ENCODE assay signal across 8 cellular contexts in the genomic region with DNA sequence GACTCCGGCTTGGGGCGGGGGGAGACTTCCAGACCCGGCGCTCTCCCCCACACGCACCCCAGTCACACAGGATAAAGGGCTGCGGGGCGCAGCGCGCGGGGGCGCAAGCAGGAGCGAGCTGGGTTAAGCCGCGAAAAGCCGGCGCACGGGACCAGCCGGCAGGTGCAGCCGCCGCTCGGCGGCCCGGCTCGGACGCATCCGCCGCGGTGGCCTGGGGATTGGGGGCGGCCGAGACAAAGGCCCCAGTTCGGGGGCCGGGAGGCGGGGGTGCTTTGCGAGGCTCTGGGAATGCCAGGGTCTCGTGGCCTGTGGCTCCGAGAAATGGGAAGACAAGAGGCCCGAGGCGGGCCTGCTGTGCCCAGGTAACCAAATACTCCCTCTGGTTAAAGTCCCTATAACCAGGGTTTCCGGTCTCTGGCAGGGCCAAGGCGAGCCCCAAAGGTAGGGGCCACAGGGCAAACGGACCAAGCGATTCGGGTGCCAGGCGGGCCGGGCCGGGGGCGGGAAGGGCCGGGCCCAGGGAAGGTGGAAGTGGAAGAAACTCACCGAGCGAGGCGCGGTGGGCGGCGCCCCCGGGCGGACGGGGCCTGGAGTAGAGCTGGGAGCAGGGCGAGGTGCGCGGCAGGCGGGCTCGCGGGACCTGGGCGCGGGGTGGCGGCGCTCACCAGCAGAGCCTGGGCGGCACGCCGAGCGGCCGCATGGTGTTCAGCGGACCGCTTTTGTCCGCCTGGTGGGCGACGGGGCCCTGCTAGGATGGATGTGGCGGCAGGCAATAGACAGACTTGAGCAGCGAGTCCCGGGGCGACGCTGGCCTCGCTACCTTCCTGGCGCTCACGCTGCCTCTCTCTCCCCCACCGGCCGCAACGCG. TPM values are rescaled to one million over a fixed set of nuclear protein-coding genes. Genes with fewer than 3 reads are reported as not detected.
DNase-seq lines count a peak whose midpoint lies in the region; ATAC-seq, FAIRE-seq and TF ChIP-seq lines count a peak whose summit lies in the region.

TSS of gene GATA2 (minus strand) at position 849 of the 868 bp plus-strand sequence. CDS start 6,170 bp downstream, outside the sequence.

- H3K9me3 ChIP-seq in small intestine (ENCODE audit: control insufficient read depth, low read depth): no peaks in the 10 kb centered on the region

- no peak within 1 kb of the TSS for H3K27ac ChIP-seq in adipose tissue (ENCODE audit: low read depth, low read length)
- H3K27ac ChIP-seq in small intestine (ENCODE audit: low read depth in 1 of 2, low read length in 1 of 2): no peak within 1 kb of the TSS

- no peak for FAIRE-seq in small intestine (lab: Jason Lieb, UNC)

- peak within 1 kb of the TSS in 1 of 2 donors; percentile 23 for H3K4me3 ChIP-seq in small intestine (ENCODE audit: low read depth in 1 of 2, low read length in 2 of 2)

- intact Hi-C loops in CD14-positive monocyte (cut with micrococcal nuclease): loop anchor here (5.0 to 10.0 kb wide), 3 partner anchors 60 to 398 kb away; no protein-coding TSS in a partner anchor

- peaks cover 0 to 42% (median 6%) of the 10 kb centered on the region in 7 donors for H3K9me3 Mint-ChIP-seq in CD14-positive monocyte
- H3K9me3 Mint-ChIP-seq in IgD-negative memory B cell: no peaks in the 10 kb centered on the region

- no peak for ATAC-seq in activated CD4-positive, CD25-positive, alpha-beta regulatory T cell treated with anti-CD3 and anti-CD28 coated beads, Interleukin-2, amount 50 U/mL, for 24 hours
- ATAC-seq in HG03439 (IDR thresholded peaks at IDR 0.05; ENCODE audit: unreplicated experiment): no peak
- ATAC-seq in HG02885 (IDR thresholded peaks at IDR 0.05; ENCODE audit: poor library complexity, unreplicated experiment): no peak

- peaks cover 78 to 98% (median 94%) of the 10 kb centered on the region in 3 donors for H3K27me3 Mint-ChIP-seq in CD14-positive monocyte (ENCODE audit: low read depth in 3 of 3)
- peaks cover 57% of the 10 kb centered on the region for H3K27me3 Mint-ChIP-seq in IgD-negative memory B cell

- H3K4me1 ChIP-seq in small intestine (ENCODE audit: control insufficient read depth in 2 of 2, insufficient read depth in 1 of 2, low read depth in 1 of 2, low read length in 1 of 2): peaks cover 0 to 7% of the 10 kb centered on the region in 2 donors

- no peaks in the 10 kb centered on the region for H3K36me3 ChIP-seq in small intestine (ENCODE audit: control insufficient read depth in 2 of 2, insufficient read depth in 2 of 2, low read length in 2 of 2)

- H3K4me1 Mint-ChIP-seq in CD14-positive monocyte (peaks cover 42% of the 10 kb centered on the region), IgD-negative memory B cell (peaks cover 4 to 21% (median 14%) of the 10 kb centered on the region in 3 donors)

- H3K27ac Mint-ChIP-seq in CD14-positive monocyte (peak within 1 kb of the TSS in 2 of 7 donors; percentile 1 to 40), IgD-negative memory B cell (peak within 1 kb of the TSS in 2 of 3 donors; percentile 23 to 35)

- H3K4me3 Mint-ChIP-seq in CD14-positive monocyte (peak within 1 kb of the TSS; percentile 2 to 80), IgD-negative memory B cell (peak within 1 kb of the TSS; percentile 60 to 84 (median 66))

- H3K27me3 ChIP-seq in small intestine (ENCODE audit: control insufficient read depth in 2 of 2, insufficient read depth in 2 of 2, low read length in 2 of 2): peaks cover 25 to 75% of the 10 kb centered on the region in 2 donors

- H3K36me3 Mint-ChIP-seq in CD14-positive monocyte: peaks cover 0 to 8% of the 10 kb centered on the region in 2 donors
- H3K36me3 Mint-ChIP-seq in IgD-negative memory B cell: peaks cover 3% of the 10 kb centered on the region

- TF ChIP-seq CTCF in CD14-positive monocyte (IDR thresholded peaks at IDR 0.05): no peak

- DNase-seq in CD14-positive monocyte (ENCODE audit: low spot score): no peak
- DNase-seq in mucosa of gallbladder (ENCODE audit: low spot score): no peak
- no peak for DNase-seq in small intestine

- 7 to 23% (median 22%) methylated on average over 80 to 89 of the region's 89 CpGs for WGBS in adipose tissue, 3 donors
- 4 to 9% (median 7%) methylated on average over 75 to 89 of the region's 89 CpGs for WGBS in small intestine, 3 donors

RNA-seq across cellular contexts. Expression of gene GATA2, which starts in this region (rescaled TPM):
- polyA plus RNA-seq in CD14-positive monocyte (under 1 TPM in 1 of 2 donors, not detected in 1; 0.07 TPM), IgD-negative memory B cell (0.11 TPM), adipose tissue (10 to 100 TPM in 2 of 3 donors, 1 to 10 TPM in 1; 6.4 to 26.3 (median 14.3) TPM), small intestine (10 to 100 TPM in 1 of 3 donors, 1 to 10 TPM in 1, under 1 TPM in 1; 0.67 to 15.2 (median 1.1) TPM)
- 22.8 TPM for total RNA-seq in mucosa of gallbladder
